Comparison of ENCODE assay signal across 9 cellular contexts in the genomic region with DNA sequence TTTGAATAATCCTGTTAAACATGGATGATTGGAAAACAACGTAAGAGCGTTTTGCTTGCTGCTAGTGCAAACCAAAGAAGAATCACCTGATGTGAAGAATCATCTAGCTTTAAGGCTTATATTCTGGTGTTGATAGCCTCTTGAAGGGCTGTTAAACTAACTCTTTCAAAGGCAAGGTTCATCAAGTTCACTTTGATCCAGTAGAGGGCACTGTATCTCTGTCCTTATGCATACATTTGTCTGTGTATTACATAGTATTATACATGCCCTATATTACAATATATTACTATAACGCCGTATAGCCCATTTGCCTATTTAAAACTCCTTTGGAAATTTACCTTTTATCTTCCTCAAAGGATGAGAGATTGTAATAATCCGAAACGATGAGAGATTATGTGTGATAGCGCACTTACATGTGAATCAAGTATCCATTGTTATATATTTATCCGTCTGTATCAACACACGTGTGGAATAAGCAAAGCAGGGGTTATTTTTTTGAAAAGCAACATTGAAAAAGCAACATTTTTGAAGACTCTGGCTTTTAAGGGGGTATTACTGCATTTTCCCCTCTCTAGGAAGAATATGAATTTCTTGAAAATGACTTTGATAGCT. TPM values are rescaled to one million over a fixed set of nuclear protein-coding genes. Genes with fewer than 3 reads are reported as not detected.
DNase-seq lines count a peak whose midpoint lies in the region; ATAC-seq, FAIRE-seq and TF ChIP-seq lines count a peak whose summit lies in the region.
"Had no signal": no experiment of that assay in that cellular context is flagged by ENCODE, and none has a peak within 500 bp of the region (broad histone marks: within the 10 kb centered on the region; RNA-seq: fewer than 3 reads in every experiment).

No MANE protein-coding gene starts in this region.

- no peak for FAIRE-seq in D721Med (lab: Jason Lieb, UNC)
- peak; percentile 94 for FAIRE-seq in GM12878 (lab: Jason Lieb, UNC)

- H3K4me2 ChIP-seq in GM12878 (ENCODE audit: control insufficient read depth, insufficient read depth): no peak overlapping the region

- WGBS in GM12878 (ENCODE audit: insufficient coverage, insufficient replicate concordance, low lambda C conversion rate, missing lambda C conversion rate): 36% methylated on average over 9 of the region's 9 CpGs

- TF ChIP-seq CTCF in D721Med (IDR thresholded peaks at IDR 0.05; ENCODE audit: insufficient read depth, missing control alignments): peak; percentile 72
- 0 out of 2 replicates have a peak, but pooled peaks have one; percentile 15 for TF ChIP-seq CTCF in HEK293 (tag by site-specific recombination; IDR thresholded peaks at IDR 0.05)
- peak; percentile 54 to 68 (median 66); a peak in 5 of 6 replicates for TF ChIP-seq CTCF in GM12878 (IDR thresholded peaks at IDR 0.05 in 2 of 3, conservative IDR thresholded peaks at IDR 0.05 in 1 of 3; ENCODE audit: control insufficient read depth in 2 of 3, extremely low read depth in 1 of 3, insufficient read depth in 1 of 3, low read depth in 3 of 3, low read length in 3 of 3)

- H3K27ac ChIP-seq in HEK293 (ENCODE audit: extremely low read depth, low read depth, low read length) (no peak overlapping the region), GM12878 (ENCODE audit: control insufficient read depth, insufficient read depth) (no peak overlapping the region)
- H3K27ac ChIP-seq: SJSA1 had no signal

- no peaks in the 10 kb centered on the region for H3K79me2 ChIP-seq in GM12878 (ENCODE audit: control insufficient read depth, insufficient read depth, low read length)

- POLR2A ChIA-PET in HEK293 (lab: Yijun Ruan, JAX) (no interaction called here), GM12878 (lab: Charles Lee) (no interaction called here)

- BruUV-seq in GM12878 (replicated peaks; lab: Mats Ljungman, UMichigan): no TSS peak

- H3K4me3 ChIP-seq in HEK293 (ENCODE audit: low read depth, low read length) (no peak overlapping the region), GM12878 (no peak overlapping the region)
- H3K4me3 ChIP-seq: SJSA1 had no signal

- intact Hi-C loops in GM12878 (cut with micrococcal nuclease; ENCODE audit: unreplicated experiment): loop anchor here (1.0 to 5.0 kb wide), 6 partner anchors 75 to 490 kb away; no protein-coding TSS in a partner anchor

- RAD21 ChIA-PET in GM12878 (lab: Charles Lee; ENCODE audit: unreplicated experiment): interaction anchor here (0.7 to 3.9 kb wide), 12 partner anchors 74 to 586 kb away, joined by 3 to 54 read pairs (median 3); no protein-coding TSS in a partner anchor

- H4K20me1 ChIP-seq in GM12878 (ENCODE audit: control insufficient read depth, insufficient read depth): no peaks in the 10 kb centered on the region

- H2AFZ ChIP-seq in GM12878 (ENCODE audit: control insufficient read depth, low read depth, low read length): no peak overlapping the region

- H3K4me1 ChIP-seq in HEK293 (ENCODE audit: control insufficient read depth, insufficient read depth, low read length) (no peaks in the 10 kb centered on the region), GM12878 (ENCODE audit: control insufficient read depth, insufficient read depth, low read length) (no peaks in the 10 kb centered on the region)
- H3K4me1 ChIP-seq: SJSA1 had no signal

- SMC1A ChIA-PET in GM12878 (lab: Charles Lee; ENCODE audit: uncharacterized antibody, unreplicated experiment): interaction anchor here (0.7 to 5.5 kb wide), 15 partner anchors 49 to 527 kb away, joined by 3 to 56 read pairs (median 4); no protein-coding TSS in a partner anchor

- peak; percentile 74 for TF ChIP-seq RAD21 in GM12878 (IDR thresholded peaks at IDR 0.05; ENCODE audit: insufficient read depth, low read depth, low read length)

- in situ Hi-C loops in GM12878 (cut with MboI): loop anchor here (5.0 kb wide), 1 partner anchor 490 kb away; no protein-coding TSS in a partner anchor

- peak; percentile 97 for ATAC-seq in GM12878

- no peak for TF ChIP-seq POLR2A in GM12878 (IDR thresholded peaks at IDR 0.05; ENCODE audit: low read depth, low read length)

- CTCF ChIA-PET in HEK293 (lab: Yijun Ruan, JAX): interaction anchor here (0.6 to 3.7 kb wide), 20 partner anchors 8 to 885 kb away, joined by 3 to 42 read pairs (median 4); no protein-coding TSS in a partner anchor
- CTCF ChIA-PET in GM12878 (lab: Yijun Ruan, JAX): interaction anchor here (0.6 to 5.5 kb wide), 26 partner anchors 8 to 587 kb away, joined by 3 to 96 read pairs (median 4); no protein-coding TSS in a partner anchor

- no peak overlapping the region for H3K9ac ChIP-seq in GM12878 (ENCODE audit: control insufficient read depth, insufficient read depth, low read length)

- no peak for TF ChIP-seq EP300 in GM12878 (IDR thresholded peaks at IDR 0.05; ENCODE audit: borderline replicate concordance in 1 of 2, control insufficient read depth in 1 of 2, low read depth in 2 of 2, low read length in 2 of 2)

- no peaks in the 10 kb centered on the region for H3K36me3 ChIP-seq in HEK293 (ENCODE audit: control insufficient read depth in 2 of 2, insufficient read depth in 1 of 2, low read length in 2 of 2)
- H3K36me3 ChIP-seq in GM12878 (ENCODE audit: control insufficient read depth in 2 of 2, insufficient read depth in 2 of 2, low read length in 1 of 2): no peaks in the 10 kb centered on the region
- H3K36me3 ChIP-seq: SJSA1 had no signal

- peak; percentile 24 for DNase-seq in D721Med (ENCODE audit: insufficient read length, low spot score)
- peak; percentile 45 for DNase-seq in NCI-H510A treated with DMSO at 0.1 percent for 48 hours (lab: John Stamatoyannopoulos, UW)
- DNase-seq in GM12878 (ENCODE audit: low read depth, low spot score): peak; percentile 53
- peak; percentile 80 for DNase-seq in left kidney (ENCODE audit: low read depth, low spot score)
- DNase-seq in cerebellar nuclear complex (lab: John Stamatoyannopoulos, UW): no peak
- DNase-seq in NK-92 treated with Interleukin-12 subunit alpha and Interleukin-12 subunit beta, amount 100 ng/mL, for 24 hours (lab: John Stamatoyannopoulos, UW): no peak
- DNase-seq in stimulated activated CD4-positive, alpha-beta T cell treated with anti-CD3 and anti-CD28 coated beads, Interleukin-4, amount 100 ng/mL, for 4 hours: no peak

- H3K27me3 ChIP-seq in GM12878 (replicated peaks in 1 of 2; ENCODE audit: control insufficient read depth in 2 of 2, insufficient read depth in 2 of 2, low read length in 1 of 2): no peaks in the 10 kb centered on the region; a peak in 2 of 4 replicates

- H3K9me3 ChIP-seq in HEK293 (ENCODE audit: control insufficient read depth, insufficient read depth, low read depth, low read length) (no peaks in the 10 kb centered on the region; the same call in 1 of the 2 replicates), GM12878 (replicated peaks; ENCODE audit: control insufficient read depth, insufficient read depth, low read length) (no peaks in the 10 kb centered on the region)
- H3K9me3 ChIP-seq: SJSA1 had no signal

TF ChIP-seq in GM12878, 131 proteins besides CTCF, POLR2A, EP300 and RAD21 (continues in another document):
- peak; percentile 80 for TF ChIP-seq SMC3 (IDR thresholded peaks at IDR 0.05; ENCODE audit: borderline replicate concordance, low read length)
- TF ChIP-seq BRCA1 (IDR thresholded peaks at IDR 0.05; ENCODE audit: low read depth, low read length): no peak
- TF ChIP-seq, protein P1, sequence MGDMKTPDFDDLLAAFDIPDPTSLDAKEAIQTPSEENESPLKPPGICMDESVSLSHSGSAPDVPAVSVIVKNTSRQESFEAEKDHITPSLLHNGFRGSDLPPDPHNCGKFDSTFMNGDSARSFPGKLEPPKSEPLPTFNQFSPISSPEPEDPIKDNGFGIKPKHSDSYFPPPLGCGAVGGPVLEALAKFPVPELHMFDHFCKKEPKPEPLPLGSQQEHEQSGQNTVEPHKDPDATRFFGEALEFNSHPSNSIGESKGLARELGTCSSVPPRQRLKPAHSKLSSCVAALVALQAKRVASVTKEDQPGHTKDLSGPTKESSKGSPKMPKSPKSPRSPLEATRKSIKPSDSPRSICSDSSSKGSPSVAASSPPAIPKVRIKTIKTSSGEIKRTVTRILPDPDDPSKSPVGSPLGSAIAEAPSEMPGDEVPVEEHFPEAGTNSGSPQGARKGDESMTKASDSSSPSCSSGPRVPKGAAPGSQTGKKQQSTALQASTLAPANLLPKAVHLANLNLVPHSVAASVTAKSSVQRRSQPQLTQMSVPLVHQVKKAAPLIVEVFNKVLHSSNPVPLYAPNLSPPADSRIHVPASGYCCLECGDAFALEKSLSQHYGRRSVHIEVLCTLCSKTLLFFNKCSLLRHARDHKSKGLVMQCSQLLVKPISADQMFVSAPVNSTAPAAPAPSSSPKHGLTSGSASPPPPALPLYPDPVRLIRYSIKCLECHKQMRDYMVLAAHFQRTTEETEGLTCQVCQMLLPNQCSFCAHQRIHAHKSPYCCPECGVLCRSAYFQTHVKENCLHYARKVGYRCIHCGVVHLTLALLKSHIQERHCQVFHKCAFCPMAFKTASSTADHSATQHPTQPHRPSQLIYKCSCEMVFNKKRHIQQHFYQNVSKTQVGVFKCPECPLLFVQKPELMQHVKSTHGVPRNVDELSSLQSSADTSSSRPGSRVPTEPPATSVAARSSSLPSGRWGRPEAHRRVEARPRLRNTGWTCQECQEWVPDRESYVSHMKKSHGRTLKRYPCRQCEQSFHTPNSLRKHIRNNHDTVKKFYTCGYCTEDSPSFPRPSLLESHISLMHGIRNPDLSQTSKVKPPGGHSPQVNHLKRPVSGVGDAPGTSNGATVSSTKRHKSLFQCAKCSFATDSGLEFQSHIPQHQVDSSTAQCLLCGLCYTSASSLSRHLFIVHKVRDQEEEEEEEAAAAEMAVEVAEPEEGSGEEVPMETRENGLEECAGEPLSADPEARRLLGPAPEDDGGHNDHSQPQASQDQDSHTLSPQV (IDR thresholded peaks at IDR 0.05): peak; percentile 42; the same call in 1 of the 2 replicates
- TF ChIP-seq KDM1A (IDR thresholded peaks at IDR 0.05; ENCODE audit: borderline replicate concordance): no peak

RNA-seq across cellular contexts. Expression of a gene that starts 50.8 kb away (rescaled TPM):
- 2.2 and 3.2 TPM in 2 replicates for total RNA-seq in GM12878 (2013; cell fraction: nucleolus; rRNA removed)
- 0.11 and 0.17 TPM in 2 replicates for total RNA-seq in GM12878 (2014; rRNA removed)
- 0.13 and 0.18 TPM in 2 replicates for total RNA-seq in GM12878 (2014; rRNA removed; fragmentation: Illumina TruSeq; extraction: Trizol)
- total RNA-seq in GM12878 (2021): 0.13 and 0.37 TPM in 2 replicates
- 1.2 TPM for polyA plus RNA-seq in GM12878 (2011; ENCODE audit: low read depth)
- polyA plus RNA-seq in GM12878 (2011; rRNA removed): 22.6 and 25.9 TPM in 2 replicates
- polyA plus RNA-seq in GM12878 (2011; cell fraction: cytosol; rRNA removed): 16.2 TPM in 2 replicates
- polyA plus RNA-seq in GM12878 (2011; cell fraction: nucleus; rRNA removed): 9.7 and 9.8 TPM in 2 replicates
- polyA plus RNA-seq in GM12878 (2012): 3.3 and 5.1 TPM in 2 replicates
- 0.25 TPM in 1 of 2 replicates, not detected in the other for polyA plus RNA-seq in GM12878 (2014; fragmentation: Illumina TruSeq; extraction: Trizol)
- under 1 TPM; 0.15 to 0.23 TPM for polyA plus RNA-seq in GM12878 (2014; fragmentation: Nextera tagmentation; extraction: Ambion mirVana)
- polyA plus RNA-seq in GM12878 (2014; rRNA removed): 0.16 and 0.26 TPM in 2 replicates
- under 1 TPM in 1 of 2 experiments, not detected in 1; 0.24 TPM for polyA plus RNA-seq in GM12878 (2016; fragmentation: Nextera tagmentation; extraction: Ambion mirVana)
- polyA minus RNA-seq in GM12878 (2011; rRNA and poly(A)+ RNA removed): 9.9 and 10.5 TPM in 2 replicates
- 4.3 and 4.7 TPM in 2 replicates for polyA minus RNA-seq in GM12878 (2011; cell fraction: cytosol; rRNA and poly(A)+ RNA removed)
- polyA minus RNA-seq in GM12878 (2011; cell fraction: nucleus; rRNA and poly(A)+ RNA removed): 1.2 and 1.5 TPM in 2 replicates

Comparison
In these comparisons a context has a peak if more than half of its experiments do, and no peak if none do; other contexts are left out.
1. DNase-seq: peak in D721Med (single experiment), NCI-H510A treated with DMSO at 0.1 percent for 48 hours (single experiment), GM12878 (single experiment) and left kidney (single experiment); none in cerebellar nuclear complex (0 of 2), NK-92 treated with Interleukin-12 subunit alpha and Interleukin-12 subunit beta, amount 100 ng/mL, for 24 hours (single experiment) and stimulated activated CD4-positive, alpha-beta T cell treated with anti-CD3 and anti-CD28 coated beads, Interleukin-4, amount 100 ng/mL, for 4 hours (0 of 2).
2. CTCF ChIP-seq: peak in every context shown above with its lines; median percentile 72 in D721Med; 66 in GM12878; 15 in HEK293.